Comparison of ENCODE assay signal across 8 cellular contexts in the genomic region with DNA sequence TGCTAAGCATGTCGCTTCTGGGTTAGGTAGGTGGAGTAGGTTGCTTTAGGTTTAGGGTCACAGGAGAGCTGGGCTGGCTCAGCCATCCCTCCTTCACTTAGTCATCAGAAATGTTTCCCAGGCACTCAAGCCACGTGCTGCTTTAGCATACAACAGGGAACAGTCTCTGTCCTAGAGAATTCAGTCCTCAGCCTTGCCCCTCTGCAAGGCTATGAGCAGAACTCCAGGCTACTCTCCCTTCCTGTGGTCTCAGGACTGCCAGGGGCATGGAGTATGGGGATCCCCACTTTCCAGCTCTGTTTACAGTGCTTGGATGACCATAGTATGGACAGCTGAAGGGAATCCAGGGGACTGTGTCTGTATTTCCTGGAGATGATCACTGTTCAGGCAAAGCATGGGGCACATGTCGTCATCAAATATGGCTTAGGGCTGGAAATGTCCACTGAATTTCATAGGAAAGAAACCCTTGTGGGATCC. TPM values are rescaled to one million over a fixed set of nuclear protein-coding genes. Genes with fewer than 3 reads are reported as not detected.
DNase-seq lines count a peak whose midpoint lies in the region; ATAC-seq and TF ChIP-seq lines count a peak whose summit lies in the region.
"Had no signal": no experiment of that assay in that cellular context is flagged by ENCODE, and none has a peak within 500 bp of the region (broad histone marks: within the 10 kb centered on the region; RNA-seq: fewer than 3 reads in every experiment).

No MANE protein-coding gene starts in this region.

- H3K4me3 ChIP-seq in fibroblast of mammary gland (ENCODE audit: control insufficient read depth, low read depth, low read length) (no peak overlapping the region), spleen (no peak overlapping the region)

- H3K27ac ChIP-seq in RWPE1 (peak overlapping the region; percentile 55), spleen (peak overlapping the region in 6 of 8 donors; percentile 1 to 71 (median 12)), substantia nigra (ENCODE audit: low read depth, low read length, poor library complexity, severe bottlenecking) (no peak overlapping the region)

- no peak for TF ChIP-seq CTCF in RWPE1 (conservative IDR thresholded peaks at IDR 0.05; ENCODE audit: low read depth)
- no peak for TF ChIP-seq CTCF in fibroblast of mammary gland (conservative IDR thresholded peaks at IDR 0.05; ENCODE audit: control insufficient read depth, insufficient read depth, low read depth, low read length)
- no peak for TF ChIP-seq CTCF in spleen (IDR thresholded peaks at IDR 0.05 in 8 of 11, conservative IDR thresholded peaks at IDR 0.05 in 3 of 11)

- no peak for ATAC-seq in GM21526 (IDR thresholded peaks at IDR 0.05; ENCODE audit: low FRiP score, unreplicated experiment)

- WGBS in spleen, 5 donors = 58 to 69% (median 60%) methylated on average over 3 of the region's 3 CpGs

- intact Hi-C loops in spleen (cut with DNase I; ENCODE audit: low total_unique reads) = no loop called here

- CTCF ChIA-PET in RWPE1 (lab: Yijun Ruan, JAX) = interaction anchor here (0.6 kb wide), 2 partner anchors 17 to 265 kb away, joined by 3 read pairs; no protein-coding TSS in a partner anchor

- H3K27me3 ChIP-seq in spleen (replicated peaks in 1 of 7) = no peaks in the 10 kb centered on the region

- TF ChIP-seq POLR2A in spleen (IDR thresholded peaks at IDR 0.05) = no peak

- peaks cover 11 to 71% (median 47%) of the 10 kb centered on the region in 6 donors for H3K4me1 ChIP-seq in spleen

- DNase-seq in HCEC 1CT (peak; percentile 64), RWPE1 (ENCODE audit: low spot score) (peak; percentile 73), fibroblast of mammary gland (ENCODE audit: low read depth) (peak; percentile 88), spleen (no peak), NCI-H1436 (lab: John Stamatoyannopoulos, UW) (no peak), substantia nigra (lab: John Stamatoyannopoulos, UW) (no peak)
- DNase-seq: activated naive CD4-positive, alpha-beta T cell treated with Interleukin-2 at 50 U/mL for 16 hours had no signal

- no peaks in the 10 kb centered on the region for H3K9me3 ChIP-seq in spleen

- POLR2A ChIA-PET in RWPE1 (lab: Yijun Ruan, JAX; ENCODE audit: low non-redundant PET) = no interaction called here

- H3K36me3 ChIP-seq in spleen = no peaks in the 10 kb centered on the region

RNA-seq across cellular contexts. Expression of a gene that starts 7.5 kb away (rescaled TPM):
- total RNA-seq in spleen = 10 to 100 TPM; 20.7 to 37.8 (median 26.7) TPM
- polyA plus RNA-seq in spleen = 1 to 10 TPM; 2.0 to 5.3 (median 2.4) TPM

Comparison
In these comparisons a context has a peak if more than half of its experiments do, and no peak if none do; other contexts are left out.
1. DNase-seq: peak in HCEC 1CT (single experiment), RWPE1 (single experiment) and fibroblast of mammary gland (single experiment); none in spleen (single experiment), NCI-H1436 (single experiment) and substantia nigra (0 of 49).